Comparison of ENCODE assay signal across 2 cellular contexts in the genomic region with DNA sequence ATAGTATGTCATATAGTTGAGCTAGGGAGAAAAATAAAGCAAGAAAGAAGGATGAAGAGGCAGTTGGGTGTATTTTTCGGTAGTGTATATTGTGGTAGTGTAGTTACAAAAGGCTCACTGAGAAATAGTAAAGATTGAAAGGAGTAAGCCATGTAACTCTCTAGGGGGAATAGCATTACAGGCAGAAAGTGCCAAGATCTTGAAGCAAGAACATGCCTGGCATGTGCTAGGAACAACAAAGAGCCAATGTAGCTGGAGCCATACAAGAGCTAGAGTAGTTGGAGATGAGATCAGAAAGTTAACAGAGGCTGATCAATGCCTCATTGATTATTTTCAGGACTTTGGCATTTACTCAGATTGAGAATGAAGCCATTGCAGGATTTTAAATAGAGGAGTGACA.
TF ChIP-seq lines count a peak whose summit lies in the region.

No MANE protein-coding gene starts in this region.

TF ChIP-seq in K562, 482 proteins besides CTCF, POLR2A, EP300 and RAD21:
- TF ChIP-seq BDP1 (IDR thresholded peaks at IDR 0.05; ENCODE audit: insufficient read depth, insufficient read length) (no peak), PURB (CRISPR knock-in tag; IDR thresholded peaks at IDR 0.05; ENCODE audit: low read depth) (no peak), ZNF12 (CRISPR knock-in tag; IDR thresholded peaks at IDR 0.05) (no peak), DIDO1 (tag; IDR thresholded peaks at IDR 0.05; ENCODE audit: low read depth) (no peak), KLF6 (CRISPR knock-in tag; IDR thresholded peaks at IDR 0.05; ENCODE audit: borderline replicate concordance) (no peak), RREB1 (CRISPR knock-in tag; IDR thresholded peaks at IDR 0.05) (no peak), ZNF780A (CRISPR knock-in tag; IDR thresholded peaks at IDR 0.05) (no peak), RBM34 (IDR thresholded peaks at IDR 0.05; ENCODE audit: borderline replicate concordance, insufficient read depth, low read length) (no peak), CBX8 (IDR thresholded peaks at IDR 0.05; ENCODE audit: borderline replicate concordance, extremely low read depth, low read depth, low read length, poor library complexity, severe bottlenecking) (no peak), THRA (IDR thresholded peaks at IDR 0.05) (no peak)
- TF ChIP-seq, protein P1, sequence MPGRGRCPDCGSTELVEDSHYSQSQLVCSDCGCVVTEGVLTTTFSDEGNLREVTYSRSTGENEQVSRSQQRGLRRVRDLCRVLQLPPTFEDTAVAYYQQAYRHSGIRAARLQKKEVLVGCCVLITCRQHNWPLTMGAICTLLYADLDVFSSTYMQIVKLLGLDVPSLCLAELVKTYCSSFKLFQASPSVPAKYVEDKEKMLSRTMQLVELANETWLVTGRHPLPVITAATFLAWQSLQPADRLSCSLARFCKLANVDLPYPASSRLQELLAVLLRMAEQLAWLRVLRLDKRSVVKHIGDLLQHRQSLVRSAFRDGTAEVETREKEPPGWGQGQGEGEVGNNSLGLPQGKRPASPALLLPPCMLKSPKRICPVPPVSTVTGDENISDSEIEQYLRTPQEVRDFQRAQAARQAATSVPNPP (IDR thresholded peaks at IDR 0.05; ENCODE audit: borderline replicate concordance, insufficient read depth, insufficient read length): no peak
- TF ChIP-seq, protein P2, sequence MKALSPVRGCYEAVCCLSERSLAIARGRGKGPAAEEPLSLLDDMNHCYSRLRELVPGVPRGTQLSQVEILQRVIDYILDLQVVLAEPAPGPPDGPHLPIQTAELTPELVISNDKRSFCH (CRISPR knock-in tag; IDR thresholded peaks at IDR 0.05): no peak
- TF ChIP-seq, protein P2 (tag; IDR thresholded peaks at IDR 0.05): no peak
TF ChIP-seq in K562: peak in this region for 0.

TF ChIP-seq in HEK293T, 16 proteins besides CTCF, POLR2A, EP300 and RAD21:
- TF ChIP-seq FOXK2 (IDR thresholded peaks at IDR 0.05): no peak
- TF ChIP-seq ELF4 (IDR thresholded peaks at IDR 0.05): no peak
- TF ChIP-seq NFRKB (IDR thresholded peaks at IDR 0.05): no peak
- no peak for TF ChIP-seq ARNT (IDR thresholded peaks at IDR 0.05)
- TF ChIP-seq ZNF384 (IDR thresholded peaks at IDR 0.05): no peak
- TF ChIP-seq TARDBP (IDR thresholded peaks at IDR 0.05): no peak
- no peak for TF ChIP-seq FOXA1 (IDR thresholded peaks at IDR 0.05)
- TF ChIP-seq LEF1 (IDR thresholded peaks at IDR 0.05; ENCODE audit: borderline replicate concordance): no peak
- no peak for TF ChIP-seq CTBP1 (IDR thresholded peaks at IDR 0.05; ENCODE audit: borderline replicate concordance)
- no peak for TF ChIP-seq BHLHE40 (IDR thresholded peaks at IDR 0.05; ENCODE audit: borderline replicate concordance)
- no peak for TF ChIP-seq SUZ12 (IDR thresholded peaks at IDR 0.05)
- TF ChIP-seq FOXM1 (IDR thresholded peaks at IDR 0.05; ENCODE audit: borderline replicate concordance): no peak
- no peak for TF ChIP-seq L3MBTL2 (conservative IDR thresholded peaks at IDR 0.05)
- TF ChIP-seq SP1 (IDR thresholded peaks at IDR 0.05): no peak
- no peak for TF ChIP-seq HDGF (IDR thresholded peaks at IDR 0.05; ENCODE audit: borderline replicate concordance)
- TF ChIP-seq PKNOX1 (IDR thresholded peaks at IDR 0.05): no peak
TF ChIP-seq in HEK293T: peak in this region for 0.
